ENCODE assay signal across 26 cellular contexts in genomic region chr13:37090912-37091311, GRCh38. TPM values are rescaled to one million over a fixed set of nuclear protein-coding genes. Genes with fewer than 3 reads are reported as not detected.
DNase-seq lines count a peak whose midpoint lies in the region; ATAC-seq, FAIRE-seq and TF ChIP-seq lines count a peak whose summit lies in the region.
"Had no signal": no experiment of that assay in that cellular context is flagged by ENCODE, and none has a peak within 500 bp of the region (broad histone marks: within the 10 kb centered on the region; RNA-seq: fewer than 3 reads in every experiment).

No MANE protein-coding gene starts in this region.

- H3K27me3 ChIP-seq in HepG2 (ENCODE audit: control insufficient read depth in 1 of 2, insufficient read depth in 2 of 2, low read length in 2 of 2) (peaks cover 0 to 8% of the 10 kb centered on the region in 2 experiments; a peak in 1 of 5 replicates), neutrophil (no peaks in the 10 kb centered on the region)
- H3K27me3 ChIP-seq: BLaER1 had no signal

- ATAC-seq in Right ventricle myocardium superior (ENCODE audit: poor library complexity) (no peak), HepG2 (peak; percentile 47; the same call in 2 of the 3 replicates)
- ATAC-seq: A549; CD8-positive, alpha-beta T cell; GM12878 had no signal

- H3K27ac ChIP-seq in HepG2 (ENCODE audit: extremely low read length, insufficient read depth, low read length) = no peak overlapping the region
- peak overlapping the region; percentile 89 for H3K27ac ChIP-seq in neutrophil
- H3K27ac ChIP-seq: A549, BLaER1, GM23248 had no signal

- no peak overlapping the region for H2AFZ ChIP-seq in HepG2 (ENCODE audit: low read length)
- H2AFZ ChIP-seq: GM23248 had no signal

- no peak for TF ChIP-seq RAD21 in HepG2 (CRISPR knock-in tag; IDR thresholded peaks at IDR 0.05)

- H3K4me3 ChIP-seq in HepG2 (replicated peaks in 1 of 3; ENCODE audit: insufficient read depth in 1 of 3, low read depth in 2 of 3, low read length in 3 of 3) (no peak overlapping the region), neutrophil (ENCODE audit: low read depth in 1 of 2, low read length in 1 of 2) (peak overlapping the region; percentile 62 to 71)
- H3K4me3 ChIP-seq: A549, BLaER1, GM12878, GM23248 had no signal

- TF ChIP-seq CTCF in HepG2 (CRISPR knock-in tag; IDR thresholded peaks at IDR 0.05) = no peak
- TF ChIP-seq CTCF in neutrophil (IDR thresholded peaks at IDR 0.05) = no peak

- peak; percentile 89 for DNase-seq in cardiac septum (ENCODE audit: low spot score)
- DNase-seq in Right ventricle myocardium superior = no peak
- no peak for DNase-seq in HepG2 (ENCODE audit: low spot score)
- DNase-seq in anterior cingulate cortex (lab: John Stamatoyannopoulos, UW) = no peak
- no peak for DNase-seq in NCI-H2196 treated with DMSO at 0.1 percent for 48 hours (lab: John Stamatoyannopoulos, UW; ENCODE audit: unreplicated experiment)
- DNase-seq in stimulated activated CD4-positive, alpha-beta T cell treated with anti-CD3 and anti-CD28 coated beads, Interleukin-4, amount 100 ng/mL, for 24 hours = no peak
- DNase-seq: Calu3; CD8-positive, alpha-beta T cell; GF-D8; GM23248; HCEC 1CT; Kasumi-1; MM.1S; NCI-H1105; NCI-H1694; NCI-H2081 treated with DMSO at 0.1 percent for 48 hours; NCI-H510A treated with DMSO at 0.1 percent for 48 hours; NCI-H774; SHP77 treated with DMSO at 0.1 percent for 48 hours had no signal

- CTCF ChIA-PET in HepG2 (lab: Yijun Ruan, JAX; ENCODE audit: low intra/inter-chr PET ratio, low total read pairs) = no interaction called here

- POLR2A ChIA-PET in HepG2 (lab: Yijun Ruan, JAX) = no interaction called here

- no peak overlapping the region for H3K4me2 ChIP-seq in HepG2 (ENCODE audit: low read depth, low read length)
- H3K4me2 ChIP-seq: A549, BLaER1 had no signal

- no peak for FAIRE-seq in HepG2 (lab: Jason Lieb, UNC)
- FAIRE-seq: A549, GM12878, GM19239, RCC 7860 had no signal

- TF ChIP-seq EP300 in HepG2 (IDR thresholded peaks at IDR 0.05; ENCODE audit: low read depth in 2 of 2, low read length in 2 of 2) (no peak), HepG2 (CRISPR knock-in tag; IDR thresholded peaks at IDR 0.05; ENCODE audit: borderline replicate concordance) (no peak)

- H3K79me2 ChIP-seq in HepG2 (ENCODE audit: insufficient read depth, low read length) = no peaks in the 10 kb centered on the region

- no peak overlapping the region for H3K9ac ChIP-seq in HepG2 (ENCODE audit: insufficient read depth, low read depth, low read length)
- H3K9ac ChIP-seq: BLaER1, GM23248 had no signal

- H3K36me3 ChIP-seq in HepG2 (replicated peaks in 1 of 2; ENCODE audit: control insufficient read depth in 1 of 2, insufficient read depth in 2 of 2, low read length in 2 of 2) (no peaks in the 10 kb centered on the region), neutrophil (no peaks in the 10 kb centered on the region)
- H3K36me3 ChIP-seq: BLaER1 had no signal

- no peaks in the 10 kb centered on the region for H3K9me3 ChIP-seq in HepG2 (ENCODE audit: low read length)
- no peaks in the 10 kb centered on the region for H3K9me3 ChIP-seq in neutrophil
- H3K9me3 ChIP-seq: A549, BLaER1 had no signal

- BruUV-seq in HepG2 (replicated peaks; lab: Mats Ljungman, UMichigan) = no TSS peak

- H3K4me1 ChIP-seq in HepG2 (ENCODE audit: insufficient read depth, low read length) (no peaks in the 10 kb centered on the region), neutrophil (ENCODE audit: control insufficient read depth in 1 of 2, insufficient read depth in 1 of 2, low read depth in 1 of 2, low read length in 1 of 2) (peaks cover 98 to 100% of the 10 kb centered on the region in 2 experiments)
- H3K4me1 ChIP-seq: A549, BLaER1 had no signal

- TF ChIP-seq POLR2A in HepG2 (IDR thresholded peaks at IDR 0.05; ENCODE audit: insufficient read depth in 1 of 2, low read depth in 2 of 2, low read length in 2 of 2) = no peak

- 5% methylated on average over 2 of the region's 2 CpGs for WGBS in HepG2 (ENCODE audit: low lambda C conversion rate)

- intact Hi-C loops in cardiac septum (cut with DNase I) (no loop called here), Right ventricle myocardium superior (cut with DNase I) (no loop called here), HepG2 (cut with micrococcal nuclease; ENCODE audit: unreplicated experiment) (no loop called here)

- H4K20me1 ChIP-seq in HepG2 (ENCODE audit: insufficient read depth, low read length) = no peaks in the 10 kb centered on the region
- H4K20me1 ChIP-seq: BLaER1 had no signal

- in situ Hi-C loops in HepG2 (cut with HindIII; ENCODE audit: extremely low pct_ligation_motif_present, low pct_unique_long_range_greater_than_20kb) = no loop called here

TF ChIP-seq in HepG2, 621 proteins besides CTCF, POLR2A, EP300 and RAD21:
- TF ChIP-seq SPEN (CRISPR knock-in tag; IDR thresholded peaks at IDR 0.05; ENCODE audit: low read depth) (no peak), CEBPB (IDR thresholded peaks at IDR 0.05; ENCODE audit: borderline replicate concordance, low read depth, low read length) (0 out of 2 replicates have a peak, but pooled peaks have one; percentile 17)

RNA-seq across cellular contexts. Expression of gene CSNK1A1L, which starts 14.6 kb away (rescaled TPM):
- total RNA-seq in cardiac septum (not detected), Right ventricle myocardium superior (not detected), HepG2 (2016; rRNA removed; fragmentation: Illumina TruSeq; extraction: Trizol) (not detected in 2 replicates)
- not detected in 2 replicates for total RNA-seq in HepG2 (2016; cell fraction: cytosol; rRNA removed; fragmentation: Illumina TruSeq; extraction: Trizol; ENCODE audit: low read depth)
- not detected in 2 replicates for total RNA-seq in HepG2 (2016; cell fraction: insoluble cytoplasmic fraction; rRNA removed; fragmentation: Illumina TruSeq; extraction: Trizol)
- not detected in 2 replicates for total RNA-seq in HepG2 (2016; cell fraction: membrane; rRNA removed; fragmentation: Illumina TruSeq; extraction: Trizol)
- not detected in 2 replicates for total RNA-seq in HepG2 (2016; cell fraction: nucleus; rRNA removed; fragmentation: Illumina TruSeq; extraction: Trizol)
- not detected in 2 replicates for polyA plus RNA-seq in HepG2 (2011; rRNA removed)
- polyA plus RNA-seq in HepG2 (2011; cell fraction: cytosol; rRNA removed) = not detected in 2 replicates
- polyA plus RNA-seq in HepG2 (2011; cell fraction: nucleus; rRNA removed) = not detected in 2 replicates
- not detected in 2 replicates for polyA plus RNA-seq in HepG2 (2012)
- not detected in 2 replicates for polyA plus RNA-seq in HepG2 (2016; cell fraction: cytosol; fragmentation: Illumina TruSeq; extraction: Trizol; ENCODE audit: low read depth)
- polyA plus RNA-seq in HepG2 (2016; cell fraction: insoluble cytoplasmic fraction; fragmentation: Illumina TruSeq; extraction: Trizol; ENCODE audit: low read depth) = not detected in 2 replicates
- not detected in 2 replicates for polyA plus RNA-seq in HepG2 (2016; cell fraction: membrane; fragmentation: Illumina TruSeq; extraction: Trizol; ENCODE audit: low read depth)
- not detected in 2 replicates for polyA plus RNA-seq in HepG2 (2016; cell fraction: nucleus; fragmentation: Illumina TruSeq; extraction: Trizol; ENCODE audit: insufficient read depth, low read depth)
- polyA minus RNA-seq in HepG2 (2011; rRNA and poly(A)+ RNA removed; ENCODE audit: low replicate concordance) = not detected in 2 replicates
- polyA minus RNA-seq in HepG2 (2011; cell fraction: cytosol; rRNA and poly(A)+ RNA removed) = not detected in 2 replicates
- polyA minus RNA-seq in HepG2 (2011; cell fraction: nucleus; rRNA and poly(A)+ RNA removed) = not detected in 2 replicates
- total RNA-seq: Calu3; CD8-positive, alpha-beta T cell; GM12878; GM23248; OCI-LY7 had no signal
- polyA plus RNA-seq: A549, GM12878, GM23248 had no signal

RNA-seq across cellular contexts. Expression of gene SUPT20H, which starts 31.4 kb away (rescaled TPM):
- 28.3 TPM for total RNA-seq in cardiac septum
- total RNA-seq in Right ventricle myocardium superior = 23.3 TPM
- total RNA-seq in HepG2 (2016; rRNA removed; fragmentation: Illumina TruSeq; extraction: Trizol) = 33.9 and 35.0 TPM in 2 replicates
- 21.9 and 24.9 TPM in 2 replicates for total RNA-seq in HepG2 (2016; cell fraction: cytosol; rRNA removed; fragmentation: Illumina TruSeq; extraction: Trizol; ENCODE audit: low read depth)
- 34.1 and 34.7 TPM in 2 replicates for total RNA-seq in HepG2 (2016; cell fraction: insoluble cytoplasmic fraction; rRNA removed; fragmentation: Illumina TruSeq; extraction: Trizol)
- 32.8 and 34.4 TPM in 2 replicates for total RNA-seq in HepG2 (2016; cell fraction: membrane; rRNA removed; fragmentation: Illumina TruSeq; extraction: Trizol)
- 67.4 and 70.1 TPM in 2 replicates for total RNA-seq in HepG2 (2016; cell fraction: nucleus; rRNA removed; fragmentation: Illumina TruSeq; extraction: Trizol)
- polyA plus RNA-seq in HepG2 (2011; rRNA removed) = 52.1 and 63.6 TPM in 2 replicates
- 26.4 and 30.4 TPM in 2 replicates for polyA plus RNA-seq in HepG2 (2011; cell fraction: cytosol; rRNA removed)
- 65.9 and 69.3 TPM in 2 replicates for polyA plus RNA-seq in HepG2 (2011; cell fraction: nucleus; rRNA removed)
- polyA plus RNA-seq in HepG2 (2012) = 24.2 and 31.8 TPM in 2 replicates
- 9.6 and 10.8 TPM in 2 replicates for polyA plus RNA-seq in HepG2 (2016; cell fraction: cytosol; fragmentation: Illumina TruSeq; extraction: Trizol; ENCODE audit: low read depth)
- 40.7 and 43.9 TPM in 2 replicates for polyA plus RNA-seq in HepG2 (2016; cell fraction: insoluble cytoplasmic fraction; fragmentation: Illumina TruSeq; extraction: Trizol; ENCODE audit: low read depth)
- polyA plus RNA-seq in HepG2 (2016; cell fraction: membrane; fragmentation: Illumina TruSeq; extraction: Trizol; ENCODE audit: low read depth) = 18.8 and 21.7 TPM in 2 replicates
- 73.4 and 78.0 TPM in 2 replicates for polyA plus RNA-seq in HepG2 (2016; cell fraction: nucleus; fragmentation: Illumina TruSeq; extraction: Trizol; ENCODE audit: insufficient read depth, low read depth)
- polyA minus RNA-seq in HepG2 (2011; rRNA and poly(A)+ RNA removed; ENCODE audit: low replicate concordance) = 19.3 and 30.9 TPM in 2 replicates
- polyA minus RNA-seq in HepG2 (2011; cell fraction: cytosol; rRNA and poly(A)+ RNA removed) = 14.4 and 20.3 TPM in 2 replicates
- 154 and 170 TPM in 2 replicates for polyA minus RNA-seq in HepG2 (2011; cell fraction: nucleus; rRNA and poly(A)+ RNA removed)

Comparison
In these comparisons a context has a peak if more than half of its experiments do, and no peak if none do; other contexts are left out.
1. H3K4me3 ChIP-seq: peak in neutrophil (2 of 2); none in HepG2 (0 of 3).